18 cellular contexts compared by ENCODE assay signal in genomic region chr5:140250386-140250785, GRCh38. TPM values are rescaled to one million over a fixed set of nuclear protein-coding genes. Genes with fewer than 3 reads are reported as not detected.
DNase-seq lines count a peak whose midpoint lies in the region; ATAC-seq and TF ChIP-seq lines count a peak whose summit lies in the region.
"Had no signal": no experiment of that assay in that cellular context is flagged by ENCODE, and none has a peak within 500 bp of the region (broad histone marks: within the 10 kb centered on the region; RNA-seq: fewer than 3 reads in every experiment).

No MANE protein-coding gene starts in this region.

- H3K4me1 ChIP-seq in BLaER1 treated with 17β-estradiol and CSF1 and Interleukin-3, amounts not matched to agents 10 nM and 100 nM, result peaks cover 87 to 99% (median 97%) of the 10 kb centered on the region in 10 experiments
- H3K4me1 ChIP-seq: BE2C had no signal

- no peak overlapping the region for H3K4me3 ChIP-seq in BLaER1 treated with 17β-estradiol and CSF1 and Interleukin-3, amounts not matched to agents 10 nM and 100 nM
- H3K4me3 ChIP-seq: prostate gland had no signal

- H3K27me3 ChIP-seq in BLaER1 treated with 17β-estradiol and CSF1 and Interleukin-3, amounts not matched to agents 10 nM and 100 nM, result no peaks in the 10 kb centered on the region
- H3K27me3 ChIP-seq: BE2C had no signal

- H3K9me3 ChIP-seq in BLaER1 treated with 17β-estradiol and CSF1 and Interleukin-3, amounts not matched to agents 10 nM and 100 nM (replicated peaks in 1 of 11), result no peaks in the 10 kb centered on the region
- H3K9me3 ChIP-seq: BE2C, prostate gland had no signal

- H3K36me3 Mint-ChIP-seq in Calu3 (ENCODE audit: insufficient read depth, unreplicated experiment), result peaks cover 48% of the 10 kb centered on the region
- H3K36me3 Mint-ChIP-seq in activated T-helper 1 cell treated with anti-CD3 and anti-CD28 coated beads, Interleukin-12 subunit alpha, Interleukin-12 subunit beta, Interleukin-2, Interleukin-4 antibody, amounts not matched to agents 30 ng/mL and 10 ng/mL and 1 ng/mL, durations not matched to agents 14 hours and 24 hours and 36 hours (ENCODE audit: low read depth), result peaks cover 18% of the 10 kb centered on the region

- H3K4me1 Mint-ChIP-seq in Calu3 (ENCODE audit: low read depth, unreplicated experiment), result peaks cover 26% of the 10 kb centered on the region
- peaks cover 70% of the 10 kb centered on the region for H3K4me1 Mint-ChIP-seq in activated T-helper 1 cell treated with anti-CD3 and anti-CD28 coated beads, Interleukin-12 subunit alpha, Interleukin-12 subunit beta, Interleukin-2, Interleukin-4 antibody, amounts not matched to agents 30 ng/mL and 10 ng/mL and 1 ng/mL, durations not matched to agents 14 hours and 24 hours and 36 hours (ENCODE audit: low read depth)

- H3K9me3 Mint-ChIP-seq in Calu3 (ENCODE audit: low read depth, unreplicated experiment), result no peaks in the 10 kb centered on the region
- H3K9me3 Mint-ChIP-seq in activated T-helper 1 cell treated with anti-CD3 and anti-CD28 coated beads, Interleukin-12 subunit alpha, Interleukin-12 subunit beta, Interleukin-2, Interleukin-4 antibody, amounts not matched to agents 30 ng/mL and 10 ng/mL and 1 ng/mL, durations not matched to agents 14 hours and 24 hours and 36 hours, result no peaks in the 10 kb centered on the region
- H3K9me3 Mint-ChIP-seq: activated T-helper 2 cell treated with anti-CD3 and anti-CD28 coated beads, Interferon-gamma antibody, Interleukin-2, Interleukin-4, amounts not matched to agents 10 μg/mL and 5 μg/mL and 100 μg/mL, durations not matched to agents 14 hours and 24 hours and 36 hours; endodermal cell had no signal

- H3K9ac ChIP-seq in BLaER1 treated with 17β-estradiol and CSF1 and Interleukin-3, amounts not matched to agents 10 nM and 100 nM, result peak overlapping the region in 7 of 11 experiments; percentile 68 to 84 (median 80); a peak in 12 of 22 replicates

- no TSS peak for BruUV-seq in Calu3 (replicated peaks; lab: Mats Ljungman, UMichigan)

- peak overlapping the region in 10 of 11 experiments; percentile 84 to 96 (median 93); a peak in 19 of 22 replicates for H3K27ac ChIP-seq in BLaER1 treated with 17β-estradiol and CSF1 and Interleukin-3, amounts not matched to agents 10 nM and 100 nM
- H3K27ac ChIP-seq: prostate gland had no signal

- no peak for TF ChIP-seq CTCF in Calu3 (IDR thresholded peaks at IDR 0.05; ENCODE audit: unreplicated experiment)

- H3K4me2 ChIP-seq in BLaER1 treated with 17β-estradiol and CSF1 and Interleukin-3, amounts not matched to agents 10 nM and 100 nM, result peak overlapping the region; percentile 77 to 96 (median 93)

- CTCF ChIA-PET in Calu3 (lab: Charles Lee), result interaction anchor here (5.8 kb wide), 1 partner anchor 95 kb away, joined by 37 read pairs; the partner anchor contains the start of gene HBEGF

- DNase-seq in Calu3, result no peak
- DNase-seq in activated T-helper 1 cell treated with anti-CD3 and anti-CD28 coated beads, Interleukin-12 subunit alpha, Interleukin-12 subunit beta, Interleukin-2, Interleukin-4 antibody, amounts not matched to agents 30 ng/mL and 10 ng/mL and 1 ng/mL, durations not matched to agents 14 hours and 24 hours and 36 hours (ENCODE audit: low spot score), result no peak
- peak; percentile 46 for DNase-seq in mucosa of gallbladder (ENCODE audit: low spot score)
- no peak for DNase-seq in NCI-H2081 (lab: John Stamatoyannopoulos, UW)
- DNase-seq: amygdala, BE2C, DMS53, endodermal cell, islet precursor cell, NCI-H69, OCI-M1, T1000 had no signal

- H4K20me1 ChIP-seq in BLaER1 treated with 17β-estradiol and CSF1 and Interleukin-3, amounts not matched to agents 10 nM and 100 nM, result peaks cover 0 to 15% (median 0%) of the 10 kb centered on the region in 11 experiments; a peak in 3 of 22 replicates

- peaks cover 0 to 30% (median 12%) of the 10 kb centered on the region in 11 experiments; a peak in 12 of 22 replicates for H3K36me3 ChIP-seq in BLaER1 treated with 17β-estradiol and CSF1 and Interleukin-3, amounts not matched to agents 10 nM and 100 nM
- H3K36me3 ChIP-seq: prostate gland had no signal

- H3K27ac Mint-ChIP-seq in Calu3 (ENCODE audit: unreplicated experiment), result peak overlapping the region; percentile 5
- peak overlapping the region; percentile 36 for H3K27ac Mint-ChIP-seq in activated T-helper 1 cell treated with anti-CD3 and anti-CD28 coated beads, Interleukin-12 subunit alpha, Interleukin-12 subunit beta, Interleukin-2, Interleukin-4 antibody, amounts not matched to agents 30 ng/mL and 10 ng/mL and 1 ng/mL, durations not matched to agents 14 hours and 24 hours and 36 hours
- H3K27ac Mint-ChIP-seq: activated T-helper 2 cell treated with anti-CD3 and anti-CD28 coated beads, Interferon-gamma antibody, Interleukin-2, Interleukin-4, amounts not matched to agents 10 μg/mL and 5 μg/mL and 100 μg/mL, durations not matched to agents 14 hours and 24 hours and 36 hours; endodermal cell had no signal

- no peak overlapping the region for H3K4me3 Mint-ChIP-seq in Calu3 (ENCODE audit: low read depth, unreplicated experiment)
- peak overlapping the region; percentile 24 for H3K4me3 Mint-ChIP-seq in activated T-helper 1 cell treated with anti-CD3 and anti-CD28 coated beads, Interleukin-12 subunit alpha, Interleukin-12 subunit beta, Interleukin-2, Interleukin-4 antibody, amounts not matched to agents 30 ng/mL and 10 ng/mL and 1 ng/mL, durations not matched to agents 14 hours and 24 hours and 36 hours
- H3K4me3 Mint-ChIP-seq: endodermal cell had no signal

- intact Hi-C loops in Calu3 (cut with micrococcal nuclease; ENCODE audit: unreplicated experiment), result no loop called here
- intact Hi-C loops in activated T-helper 1 cell treated with anti-CD3 and anti-CD28 coated beads, Interleukin-12 subunit alpha, Interleukin-12 subunit beta, Interleukin-2, Interleukin-4 antibody, amounts not matched to agents 30 ng/mL and 10 ng/mL and 1 ng/mL, durations not matched to agents 14 hours and 24 hours and 36 hours (cut with micrococcal nuclease), result loop anchor here (5.0 to 10.0 kb wide), 2 partner anchors 304 to 387 kb away; partner anchors contain the start of genes SRA1 and TMCO6

- no peak for ATAC-seq in HG03159 (IDR thresholded peaks at IDR 0.05; ENCODE audit: unreplicated experiment)
- ATAC-seq in HG03097 (IDR thresholded peaks at IDR 0.05; ENCODE audit: low FRiP score, unreplicated experiment), result no peak
- ATAC-seq in HG03095 (IDR thresholded peaks at IDR 0.05; ENCODE audit: unreplicated experiment), result no peak

- H3K27me3 Mint-ChIP-seq in Calu3 (ENCODE audit: unreplicated experiment), result no peaks in the 10 kb centered on the region
- H3K27me3 Mint-ChIP-seq in activated T-helper 1 cell treated with anti-CD3 and anti-CD28 coated beads, Interleukin-12 subunit alpha, Interleukin-12 subunit beta, Interleukin-2, Interleukin-4 antibody, amounts not matched to agents 30 ng/mL and 10 ng/mL and 1 ng/mL, durations not matched to agents 14 hours and 24 hours and 36 hours (ENCODE audit: insufficient read depth), result no peaks in the 10 kb centered on the region

RNA-seq across cellular contexts. Expression of gene PFDN1, which starts 52.5 kb away (rescaled TPM):
- total RNA-seq in Calu3 (2022) (67.5 and 71.9 TPM in 2 replicates), mucosa of gallbladder (41.8 TPM)
- total RNA-seq in activated T-helper 1 cell treated with anti-CD3 and anti-CD28 coated beads, Interleukin-12 subunit alpha, Interleukin-12 subunit beta, Interleukin-2, Interleukin-4 antibody, amounts not matched to agents 30 ng/mL and 10 ng/mL and 1 ng/mL, durations not matched to agents 14 hours and 24 hours and 36 hours, result 59.5 and 60.6 TPM in 2 replicates
